1 cellular context compared by ENCODE assay signal in the genomic region with DNA sequence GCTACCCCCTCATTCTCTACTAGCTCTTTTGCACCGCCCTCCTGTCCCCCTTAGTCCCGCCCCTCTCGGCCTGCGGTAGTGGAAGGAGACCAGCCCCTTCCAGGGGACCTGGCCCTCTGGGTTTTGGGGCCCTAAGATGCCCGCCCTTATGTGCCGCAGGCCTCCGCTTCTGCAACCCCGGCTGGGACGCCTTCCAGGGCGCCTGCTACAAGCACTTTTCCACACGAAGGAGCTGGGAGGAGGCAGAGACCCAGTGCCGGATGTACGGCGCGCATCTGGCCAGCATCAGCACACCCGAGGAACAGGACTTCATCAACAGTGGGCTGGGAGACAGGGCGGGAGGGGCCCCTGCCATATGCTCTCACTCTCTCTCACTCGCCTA.
TF ChIP-seq lines count a peak whose summit lies in the region.

No MANE protein-coding gene starts in this region.

TF ChIP-seq in GM23338, 12 proteins besides CTCF, POLR2A, EP300 and RAD21:
- TF ChIP-seq, protein P1, sequence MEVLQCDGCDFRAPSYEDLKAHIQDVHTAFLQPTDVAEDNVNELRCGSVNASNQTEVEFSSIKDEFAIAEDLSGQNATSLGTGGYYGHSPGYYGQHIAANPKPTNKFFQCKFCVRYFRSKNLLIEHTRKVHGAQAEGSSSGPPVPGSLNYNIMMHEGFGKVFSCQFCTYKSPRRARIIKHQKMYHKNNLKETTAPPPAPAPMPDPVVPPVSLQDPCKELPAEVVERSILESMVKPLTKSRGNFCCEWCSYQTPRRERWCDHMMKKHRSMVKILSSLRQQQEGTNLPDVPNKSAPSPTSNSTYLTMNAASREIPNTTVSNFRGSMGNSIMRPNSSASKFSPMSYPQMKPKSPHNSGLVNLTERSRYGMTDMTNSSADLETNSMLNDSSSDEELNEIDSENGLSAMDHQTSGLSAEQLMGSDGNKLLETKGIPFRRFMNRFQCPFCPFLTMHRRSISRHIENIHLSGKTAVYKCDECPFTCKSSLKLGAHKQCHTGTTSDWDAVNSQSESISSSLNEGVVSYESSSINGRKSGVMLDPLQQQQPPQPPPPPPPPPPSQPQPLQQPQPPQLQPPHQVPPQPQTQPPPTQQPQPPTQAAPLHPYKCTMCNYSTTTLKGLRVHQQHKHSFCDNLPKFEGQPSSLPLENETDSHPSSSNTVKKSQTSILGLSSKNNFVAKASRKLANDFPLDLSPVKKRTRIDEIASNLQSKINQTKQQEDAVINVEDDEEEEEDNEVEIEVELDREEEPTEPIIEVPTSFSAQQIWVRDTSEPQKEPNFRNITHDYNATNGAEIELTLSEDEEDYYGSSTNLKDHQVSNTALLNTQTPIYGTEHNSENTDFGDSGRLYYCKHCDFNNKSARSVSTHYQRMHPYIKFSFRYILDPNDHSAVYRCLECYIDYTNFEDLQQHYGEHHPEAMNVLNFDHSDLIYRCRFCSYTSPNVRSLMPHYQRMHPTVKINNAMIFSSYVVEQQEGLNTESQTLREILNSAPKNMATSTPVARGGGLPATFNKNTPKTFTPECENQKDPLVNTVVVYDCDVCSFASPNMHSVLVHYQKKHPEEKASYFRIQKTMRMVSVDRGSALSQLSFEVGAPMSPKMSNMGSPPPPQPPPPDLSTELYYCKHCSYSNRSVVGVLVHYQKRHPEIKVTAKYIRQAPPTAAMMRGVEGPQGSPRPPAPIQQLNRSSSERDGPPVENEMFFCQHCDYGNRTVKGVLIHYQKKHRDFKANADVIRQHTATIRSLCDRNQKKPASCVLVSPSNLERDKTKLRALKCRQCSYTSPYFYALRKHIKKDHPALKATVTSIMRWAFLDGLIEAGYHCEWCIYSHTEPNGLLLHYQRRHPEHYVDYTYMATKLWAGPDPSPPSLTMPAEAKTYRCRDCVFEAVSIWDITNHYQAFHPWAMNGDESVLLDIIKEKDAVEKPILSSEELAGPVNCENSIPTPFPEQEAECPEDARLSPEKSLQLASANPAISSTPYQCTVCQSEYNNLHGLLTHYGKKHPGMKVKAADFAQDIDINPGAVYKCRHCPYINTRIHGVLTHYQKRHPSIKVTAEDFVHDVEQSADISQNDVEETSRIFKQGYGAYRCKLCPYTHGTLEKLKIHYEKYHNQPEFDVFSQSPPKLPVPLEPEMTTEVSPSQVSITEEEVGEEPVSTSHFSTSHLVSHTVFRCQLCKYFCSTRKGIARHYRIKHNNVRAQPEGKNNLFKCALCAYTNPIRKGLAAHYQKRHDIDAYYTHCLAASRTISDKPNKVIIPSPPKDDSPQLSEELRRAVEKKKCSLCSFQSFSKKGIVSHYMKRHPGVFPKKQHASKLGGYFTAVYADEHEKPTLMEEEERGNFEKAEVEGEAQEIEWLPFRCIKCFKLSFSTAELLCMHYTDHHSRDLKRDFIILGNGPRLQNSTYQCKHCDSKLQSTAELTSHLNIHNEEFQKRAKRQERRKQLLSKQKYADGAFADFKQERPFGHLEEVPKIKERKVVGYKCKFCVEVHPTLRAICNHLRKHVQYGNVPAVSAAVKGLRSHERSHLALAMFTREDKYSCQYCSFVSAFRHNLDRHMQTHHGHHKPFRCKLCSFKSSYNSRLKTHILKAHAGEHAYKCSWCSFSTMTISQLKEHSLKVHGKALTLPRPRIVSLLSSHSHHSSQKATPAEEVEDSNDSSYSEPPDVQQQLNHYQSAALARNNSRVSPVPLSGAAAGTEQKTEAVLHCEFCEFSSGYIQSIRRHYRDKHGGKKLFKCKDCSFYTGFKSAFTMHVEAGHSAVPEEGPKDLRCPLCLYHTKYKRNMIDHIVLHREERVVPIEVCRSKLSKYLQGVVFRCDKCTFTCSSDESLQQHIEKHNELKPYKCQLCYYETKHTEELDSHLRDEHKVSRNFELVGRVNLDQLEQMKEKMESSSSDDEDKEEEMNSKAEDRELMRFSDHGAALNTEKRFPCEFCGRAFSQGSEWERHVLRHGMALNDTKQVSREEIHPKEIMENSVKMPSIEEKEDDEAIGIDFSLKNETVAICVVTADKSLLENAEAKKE (CRISPR knock-in tag; IDR thresholded peaks at IDR 0.05), result no peak
- TF ChIP-seq POLR2AphosphoS5 (IDR thresholded peaks at IDR 0.05; ENCODE audit: low read depth), result peak; percentile 53
TF ChIP-seq in GM23338: peak in this region for 1.
